In the genomic region with DNA sequence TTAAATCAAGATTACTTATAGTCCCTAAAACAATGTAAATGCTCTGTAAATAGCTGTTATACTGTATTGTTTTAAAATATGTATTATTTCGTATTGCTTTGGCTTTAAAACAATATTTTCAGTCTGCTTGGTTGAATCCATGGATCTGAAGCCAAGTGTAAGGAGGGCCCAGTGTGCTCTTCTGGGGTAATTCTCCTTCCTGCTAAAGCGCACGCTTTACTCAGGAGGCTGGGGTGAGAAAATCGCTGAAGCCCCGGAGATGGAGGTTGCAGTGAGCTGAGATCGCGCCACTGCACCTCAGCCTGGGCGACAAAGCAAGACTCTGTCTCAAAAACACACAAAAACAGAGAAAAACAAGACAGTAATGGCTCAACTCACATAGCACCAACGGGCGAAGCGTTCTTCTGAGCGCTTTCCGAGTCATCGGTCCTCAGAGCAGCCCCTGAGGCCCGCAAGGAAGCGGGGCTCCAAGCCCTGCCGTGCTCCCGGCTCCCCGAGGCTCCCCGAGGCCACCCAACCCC, we compare ENCODE assay signal across 6 cellular contexts. TPM values are rescaled to one million over a fixed set of nuclear protein-coding genes. Genes with fewer than 3 reads are reported as not detected.
DNase-seq lines count a peak whose midpoint lies in the region; ATAC-seq and TF ChIP-seq lines count a peak whose summit lies in the region.

No MANE protein-coding gene starts in this region.

- DNase-seq in Calu3 (no peak), progenitor cell of endocrine pancreas (ENCODE audit: low spot score, unreplicated experiment) (no peak), NCI-H187 treated with DMSO at 0.1 percent for 48 hours (lab: John Stamatoyannopoulos, UW) (no peak)
- DNase-seq in effector CD8-positive, alpha-beta T cell (lab: John Stamatoyannopoulos, UW), result no peak

- peak overlapping the region; percentile 82 for H3K4me3 Mint-ChIP-seq in Calu3 (ENCODE audit: low read depth, unreplicated experiment)
- H3K4me3 Mint-ChIP-seq in dendritic cell treated with granulocyte-macrophage colony-stimulating factor and Interleukin-4, amounts not matched to agents 40 ng/mL and 50 ng/mL, for 4 days, result peak overlapping the region; percentile 82
- H3K4me3 Mint-ChIP-seq in progenitor cell of endocrine pancreas (ENCODE audit: low read depth), result peak overlapping the region; percentile 92

- H3K4me1 Mint-ChIP-seq in Calu3 (ENCODE audit: low read depth, unreplicated experiment) (peaks cover 8% of the 10 kb centered on the region), progenitor cell of endocrine pancreas (ENCODE audit: low read depth) (peaks cover 18% of the 10 kb centered on the region)
- H3K4me1 Mint-ChIP-seq in dendritic cell treated with granulocyte-macrophage colony-stimulating factor and Interleukin-4, amounts not matched to agents 40 ng/mL and 50 ng/mL, for 4 days (ENCODE audit: low read depth), result peaks cover 36% of the 10 kb centered on the region

- TF ChIP-seq CTCF in Calu3 (IDR thresholded peaks at IDR 0.05; ENCODE audit: unreplicated experiment), result no peak
- TF ChIP-seq CTCF in progenitor cell of endocrine pancreas (IDR thresholded peaks at IDR 0.05; ENCODE audit: unreplicated experiment), result no peak

- H3K9me3 Mint-ChIP-seq in Calu3 (ENCODE audit: low read depth, unreplicated experiment), result no peaks in the 10 kb centered on the region
- no peaks in the 10 kb centered on the region for H3K9me3 Mint-ChIP-seq in dendritic cell treated with granulocyte-macrophage colony-stimulating factor and Interleukin-4, amounts not matched to agents 40 ng/mL and 50 ng/mL, for 4 days
- H3K9me3 Mint-ChIP-seq in progenitor cell of endocrine pancreas (ENCODE audit: low read depth), result no peaks in the 10 kb centered on the region

- BruUV-seq in Calu3 (replicated peaks; lab: Mats Ljungman, UMichigan), result no TSS peak

- intact Hi-C loops in Calu3 (cut with micrococcal nuclease; ENCODE audit: unreplicated experiment), result no loop called here
- intact Hi-C loops in dendritic cell treated with granulocyte-macrophage colony-stimulating factor and Interleukin-4, amounts not matched to agents 40 ng/mL and 50 ng/mL, for 4 days (cut with micrococcal nuclease), result loop anchor here (1.0 to 5.0 kb wide), 2 partner anchors 13 to 54 kb away; a partner anchor contains a TSS

- no peaks in the 10 kb centered on the region for H3K27me3 Mint-ChIP-seq in Calu3 (ENCODE audit: unreplicated experiment)
- peaks cover 4% of the 10 kb centered on the region for H3K27me3 Mint-ChIP-seq in dendritic cell treated with granulocyte-macrophage colony-stimulating factor and Interleukin-4, amounts not matched to agents 40 ng/mL and 50 ng/mL, for 4 days
- H3K27me3 Mint-ChIP-seq in progenitor cell of endocrine pancreas, result no peaks in the 10 kb centered on the region

- CTCF ChIA-PET in Calu3 (lab: Charles Lee), result interaction anchor here (1.0 to 1.2 kb wide), 3 partner anchors 54 to 244 kb away, joined by 4 to 6 read pairs (median 5); a partner anchor contains a TSS

- H3K36me3 Mint-ChIP-seq in Calu3 (ENCODE audit: insufficient read depth, unreplicated experiment) (peaks cover 18% of the 10 kb centered on the region), progenitor cell of endocrine pancreas (ENCODE audit: insufficient read depth) (no peaks in the 10 kb centered on the region)
- peaks cover 31% of the 10 kb centered on the region for H3K36me3 Mint-ChIP-seq in dendritic cell treated with granulocyte-macrophage colony-stimulating factor and Interleukin-4, amounts not matched to agents 40 ng/mL and 50 ng/mL, for 4 days (ENCODE audit: low read depth)

- ATAC-seq in HG03045 (IDR thresholded peaks at IDR 0.05; ENCODE audit: unreplicated experiment), result peak; percentile 13

- no peak overlapping the region for H3K27ac Mint-ChIP-seq in Calu3 (ENCODE audit: unreplicated experiment)
- peak overlapping the region; percentile 83 for H3K27ac Mint-ChIP-seq in dendritic cell treated with granulocyte-macrophage colony-stimulating factor and Interleukin-4, amounts not matched to agents 40 ng/mL and 50 ng/mL, for 4 days
- H3K27ac Mint-ChIP-seq in progenitor cell of endocrine pancreas, result peak overlapping the region; percentile 91

RNA-seq across cellular contexts. Expression of a gene that starts 0.4 kb away (rescaled TPM):
- total RNA-seq in Calu3 (2022) (36.9 and 38.8 TPM in 2 replicates), progenitor cell of endocrine pancreas (79.4 and 87.0 TPM in 2 replicates)

RNA-seq across cellular contexts. Expression of a gene that starts 6.7 kb away (rescaled TPM):
- total RNA-seq in Calu3 (2022), result 0.49 and 0.68 TPM in 2 replicates
- total RNA-seq in progenitor cell of endocrine pancreas, result 2.6 and 3.3 TPM in 2 replicates

RNA-seq across cellular contexts. Expression of a gene that starts 13.1 kb away (rescaled TPM):
- total RNA-seq in Calu3 (2022), result 8.8 and 11.8 TPM in 2 replicates
- 21.6 and 24.9 TPM in 2 replicates for total RNA-seq in progenitor cell of endocrine pancreas

RNA-seq across cellular contexts. Expression of a gene that starts 24.9 kb away (rescaled TPM):
- 36.8 and 43.2 TPM in 2 replicates for total RNA-seq in Calu3 (2022)
- total RNA-seq in progenitor cell of endocrine pancreas, result 121 and 126 TPM in 2 replicates

RNA-seq across cellular contexts. Expression of a gene that starts 54.2 kb away (rescaled TPM):
- total RNA-seq in Calu3 (2022) (18.8 and 24.2 TPM in 2 replicates), progenitor cell of endocrine pancreas (29.1 and 30.6 TPM in 2 replicates)
